27 cellular contexts compared by ENCODE assay signal in genomic region chr9:38112010-38112409, GRCh38. TPM values are rescaled to one million over a fixed set of nuclear protein-coding genes. Genes with fewer than 3 reads are reported as not detected.
DNase-seq lines count a peak whose midpoint lies in the region; ATAC-seq, FAIRE-seq and TF ChIP-seq lines count a peak whose summit lies in the region.
"Had no signal": no experiment of that assay in that cellular context is flagged by ENCODE, and none has a peak within 500 bp of the region (broad histone marks: within the 10 kb centered on the region; RNA-seq: fewer than 3 reads in every experiment).

No MANE protein-coding gene starts in this region.

- dilution Hi-C loops in mammary epithelial cell (cut with HindIII; ENCODE audit: low sequenced_read_pairs): no loop called here

- intact Hi-C loops in MCF 10A (cut with micrococcal nuclease): no loop called here
- intact Hi-C loops in mammary epithelial cell (cut with micrococcal nuclease): no loop called here
- intact Hi-C loops in PC-3 (cut with micrococcal nuclease): no loop called here

- peaks cover 15% of the 10 kb centered on the region for H3K27me3 Mint-ChIP-seq in MCF 10A (ENCODE audit: insufficient read depth, unreplicated experiment)

- H3K9me2 ChIP-seq in PC-3 (replicated peaks; ENCODE audit: low read length): no peaks in the 10 kb centered on the region

- no peak overlapping the region for H3K27ac Mint-ChIP-seq in MCF 10A (ENCODE audit: low read depth, unreplicated experiment)
- H3K27ac Mint-ChIP-seq: activated CD8-positive, alpha-beta T cell treated with anti-CD3 and anti-CD28 coated beads for 36 hours; stimulated activated naive B cell treated with anti-CD40 and anti-IgM and Interleukin-4, amounts not matched to agents 10 μg/mL and 1 μg/mL and 100 μg/mL, for 72 hours had no signal

- BruUV-seq in MCF 10A (replicated peaks; lab: Mats Ljungman, UMichigan): no TSS peak
- no TSS peak for BruUV-seq in mammary epithelial cell (replicated peaks; lab: Mats Ljungman, UMichigan)
- no TSS peak for BruUV-seq in PC-3 (replicated peaks; lab: Mats Ljungman, UMichigan)

- H3K36me3 ChIP-seq in mammary epithelial cell (ENCODE audit: insufficient read depth, low read length) (no peaks in the 10 kb centered on the region), PC-3 (ENCODE audit: low read depth, low read length) (no peaks in the 10 kb centered on the region)
- H3K36me3 ChIP-seq: thoracic aorta had no signal

- ATAC-seq in PC-3: no peak
- ATAC-seq in omental fat pad (ENCODE audit: low FRiP score): no peak
- ATAC-seq: activated CD8-positive, alpha-beta T cell treated with anti-CD3 and anti-CD28 coated beads for 36 hours; psoas muscle; stimulated activated naive B cell treated with anti-CD40 and anti-IgM and Interleukin-4, amounts not matched to agents 10 μg/mL and 1 μg/mL and 100 μg/mL, for 72 hours had no signal

- H3K27ac ChIP-seq in mammary epithelial cell (ENCODE audit: insufficient read depth, low read depth, low read length) (no peak overlapping the region), PC-3 (ENCODE audit: low read length) (no peak overlapping the region)
- H3K27ac ChIP-seq: dorsolateral prefrontal cortex, epithelial cell of prostate, psoas muscle, thoracic aorta had no signal

- DNase-seq in MCF 10A (ENCODE audit: unreplicated experiment) (peak; percentile 42), mammary epithelial cell (no peak), RCC 7860 (ENCODE audit: low spot score) (peak; percentile 84), kidney glomerular epithelial cell (lab: John Stamatoyannopoulos, UW) (peak; percentile 13), HCEC 1CT (no peak), PC-3 (no peak), hippocampal formation (lab: John Stamatoyannopoulos, UW) (no peak), omental fat pad (ENCODE audit: low spot score) (no peak)
- DNase-seq: activated CD4-positive, CD25-positive, alpha-beta regulatory T cell; activated CD8-positive, alpha-beta T cell treated with anti-CD3 and anti-CD28 coated beads for 36 hours; activated naive CD4-positive, alpha-beta T cell treated with Interleukin-2 at 50 U/mL for 16 hours; activated T-cell treated with anti-CD3 and anti-CD28 coated beads, Interleukin-2, amount 50 U/mL, for 48 hours; amygdala; caudate nucleus; COR-L47; dorsolateral prefrontal cortex; EL; foreskin melanocyte; hypothalamus; NCI-H146; NCI-H524 treated with DMSO at 0.1 percent for 48 hours; psoas muscle; stimulated activated CD4-positive, alpha-beta T cell treated with anti-CD3 and anti-CD28 coated beads, Interleukin-2, amount 100 ng/mL, for 48 hours; stimulated activated naive B cell treated with anti-CD40 and anti-IgM and Interleukin-4, amounts not matched to agents 10 μg/mL and 1 μg/mL and 100 μg/mL, for 72 hours had no signal

- no peak overlapping the region for H3K4me2 ChIP-seq in mammary epithelial cell (ENCODE audit: insufficient read depth, low read depth, low read length)
- H3K4me2 ChIP-seq in PC-3 (ENCODE audit: low read length): no peak overlapping the region

- H3K4me3 Mint-ChIP-seq in MCF 10A (ENCODE audit: unreplicated experiment): no peak overlapping the region
- H3K4me3 Mint-ChIP-seq: activated CD8-positive, alpha-beta T cell treated with anti-CD3 and anti-CD28 coated beads for 36 hours; stimulated activated naive B cell treated with anti-CD40 and anti-IgM and Interleukin-4, amounts not matched to agents 10 μg/mL and 1 μg/mL and 100 μg/mL, for 72 hours had no signal

- H4K20me1 ChIP-seq in mammary epithelial cell (ENCODE audit: insufficient read depth, low read length): no peaks in the 10 kb centered on the region
- no peaks in the 10 kb centered on the region for H4K20me1 ChIP-seq in PC-3 (ENCODE audit: low read length)

- no peak for TF ChIP-seq CTCF in MCF 10A (IDR thresholded peaks at IDR 0.05; ENCODE audit: unreplicated experiment)
- no peak for TF ChIP-seq CTCF in mammary epithelial cell (conservative IDR thresholded peaks at IDR 0.05 in 1 of 2, IDR thresholded peaks at IDR 0.05 in 1 of 2; ENCODE audit: extremely low read depth in 1 of 2, insufficient read depth in 1 of 2, low read depth in 1 of 2, low read length in 2 of 2)
- TF ChIP-seq CTCF in PC-3 (conservative IDR thresholded peaks at IDR 0.05; ENCODE audit: low read depth, low read length): no peak
- no peak for TF ChIP-seq CTCF in omental fat pad (IDR thresholded peaks at IDR 0.05)

- H3K9ac ChIP-seq in mammary epithelial cell (ENCODE audit: insufficient read depth, low read length) (no peak overlapping the region), PC-3 (ENCODE audit: low read length) (no peak overlapping the region)

- no peaks in the 10 kb centered on the region for H3K36me3 Mint-ChIP-seq in MCF 10A (ENCODE audit: insufficient read depth, unreplicated experiment)
- H3K36me3 Mint-ChIP-seq: stimulated activated naive B cell treated with anti-CD40 and anti-IgM and Interleukin-4, amounts not matched to agents 10 μg/mL and 1 μg/mL and 100 μg/mL, for 72 hours had no signal

- no peaks in the 10 kb centered on the region for H3K4me1 Mint-ChIP-seq in MCF 10A (ENCODE audit: insufficient read depth, unreplicated experiment)
- H3K4me1 Mint-ChIP-seq: stimulated activated naive B cell treated with anti-CD40 and anti-IgM and Interleukin-4, amounts not matched to agents 10 μg/mL and 1 μg/mL and 100 μg/mL, for 72 hours had no signal

- CTCF ChIA-PET in MCF 10A (lab: Yijun Ruan, JAX): no interaction called here
- CTCF ChIA-PET in mammary epithelial cell (lab: Charles Lee; ENCODE audit: low non-redundant PET): no interaction called here
- CTCF ChIA-PET in PC-3 (lab: Charles Lee): no interaction called here

- no peaks in the 10 kb centered on the region for H3K9me3 ChIP-seq in mammary epithelial cell (replicated peaks; ENCODE audit: insufficient read depth, low read length)
- H3K9me3 ChIP-seq in PC-3 (ENCODE audit: low read length): no peaks in the 10 kb centered on the region
- H3K9me3 ChIP-seq: psoas muscle, thoracic aorta had no signal

- H3K9me3 Mint-ChIP-seq in MCF 10A (ENCODE audit: unreplicated experiment): no peaks in the 10 kb centered on the region
- H3K9me3 Mint-ChIP-seq: activated CD8-positive, alpha-beta T cell treated with anti-CD3 and anti-CD28 coated beads for 36 hours had no signal

- no peaks in the 10 kb centered on the region for H3F3A ChIP-seq in PC-3 (ENCODE audit: low read length, unreplicated experiment)

- in situ Hi-C loops in mammary epithelial cell (cut with MboI; ENCODE audit: low sequenced_read_pairs in 2 of 2): no loop called here

- H3K4me1 ChIP-seq in mammary epithelial cell (ENCODE audit: insufficient read depth, low read length) (no peaks in the 10 kb centered on the region), PC-3 (ENCODE audit: insufficient read depth, low read length) (no peaks in the 10 kb centered on the region)
- H3K4me1 ChIP-seq: psoas muscle had no signal

- H2AFZ ChIP-seq in mammary epithelial cell (ENCODE audit: low read depth, low read length): no peak overlapping the region
- no peak overlapping the region for H2AFZ ChIP-seq in PC-3 (ENCODE audit: low read length)

- H3K27me3 ChIP-seq in mammary epithelial cell (ENCODE audit: insufficient read depth, low read length) (peaks cover 3% of the 10 kb centered on the region), PC-3 (ENCODE audit: low read length) (no peaks in the 10 kb centered on the region)

- POLR2A ChIA-PET in MCF 10A (lab: Yijun Ruan, JAX) (interaction anchor here (1.1 to 1.8 kb wide), 2 partner anchors 13 to 199 kb away, joined by 3 to 4 read pairs; no protein-coding TSS in a partner anchor), PC-3 (lab: Charles Lee; ENCODE audit: unreplicated experiment) (no interaction called here)

- FAIRE-seq in RCC 7860 (lab: Jason Lieb, UNC): peak; percentile 95
- FAIRE-seq: H1 had no signal

- H3K79me2 ChIP-seq in mammary epithelial cell (ENCODE audit: insufficient read depth, low read length) (no peaks in the 10 kb centered on the region), PC-3 (ENCODE audit: low read length) (no peaks in the 10 kb centered on the region)

- no peak overlapping the region for H3K4me3 ChIP-seq in mammary epithelial cell (replicated peaks in 1 of 3; ENCODE audit: insufficient read depth in 1 of 3, low read depth in 2 of 3, low read length in 3 of 3)
- no peak overlapping the region for H3K4me3 ChIP-seq in PC-3 (ENCODE audit: low read length)
- H3K4me3 ChIP-seq: dorsolateral prefrontal cortex, psoas muscle, thoracic aorta had no signal

- 78% methylated on average over 5 of the region's 5 CpGs for WGBS in mammary epithelial cell (ENCODE audit: low coverage, missing lambda C conversion rate)

RNA-seq across cellular contexts. Expression of gene SHB, which starts 43.0 kb away (rescaled TPM):
- total RNA-seq in MCF 10A (2022) (22.3 and 29.6 TPM in 2 replicates), mammary epithelial cell (10 to 100 TPM; 30.5 to 31.5 TPM), PC-3 (2014; rRNA removed) (56.4 and 77.1 TPM in 2 replicates), omental fat pad (10 to 100 TPM; 10.4 to 61.6 (median 20.7) TPM)
- polyA plus RNA-seq in mammary epithelial cell: 14.9 TPM
- polyA minus RNA-seq in mammary epithelial cell: 16.7 TPM

Comparison
In these comparisons a context has a peak if more than half of its experiments do, and no peak if none do; other contexts are left out.
1. DNase-seq: peak in MCF 10A (single experiment), RCC 7860 (single experiment) and kidney glomerular epithelial cell (single experiment); none in mammary epithelial cell (single experiment), HCEC 1CT (single experiment), PC-3 (single experiment), hippocampal formation (0 of 2) and omental fat pad (single experiment).